In genomic region chr6:52839124-52840055, GRCh38 we compare ENCODE assay signal across 8 cellular contexts. TPM values are rescaled to one million over a fixed set of nuclear protein-coding genes. Genes with fewer than 3 reads are reported as not detected.
DNase-seq lines count a peak whose midpoint lies in the region; ATAC-seq, FAIRE-seq and TF ChIP-seq lines count a peak whose summit lies in the region.

No MANE protein-coding gene starts in this region.

- H3K9me3 ChIP-seq in OCI-LY1 (ENCODE audit: low read length), result no peaks in the 10 kb centered on the region

- H4K20me1 ChIP-seq in OCI-LY1 (ENCODE audit: insufficient read depth, low read length), result no peaks in the 10 kb centered on the region

- no peaks in the 10 kb centered on the region for H3K36me3 ChIP-seq in OCI-LY1 (ENCODE audit: insufficient read depth, low read length)

- FAIRE-seq in GM18507 (lab: Jason Lieb, UNC) (peak; percentile 49), urothelium cell line (lab: Jason Lieb, UNC) (peak; percentile 72)

- H3K9ac ChIP-seq in OCI-LY1 (ENCODE audit: low read length), result no peak overlapping the region

- H3K4me3 ChIP-seq in OCI-LY1 (ENCODE audit: low read depth, low read length, poor library complexity, severe bottlenecking) (no peak overlapping the region), fibroblast of mammary gland (ENCODE audit: control insufficient read depth, low read depth, low read length) (no peak overlapping the region)

- peak; percentile 83 for TF ChIP-seq CTCF in OCI-LY1 (IDR thresholded peaks at IDR 0.05; ENCODE audit: low read length)
- peak; percentile 82 for TF ChIP-seq CTCF in fibroblast of mammary gland (conservative IDR thresholded peaks at IDR 0.05; ENCODE audit: control insufficient read depth, insufficient read depth, low read depth, low read length)

- peak; percentile 76 for DNase-seq in AG08396 (ENCODE audit: low spot score)
- peak; percentile 18 for DNase-seq in GM18507 (ENCODE audit: extremely low spot score, insufficient read length, low read depth)
- peak; percentile 37 for DNase-seq in activated T-cell treated with anti-CD3 and anti-CD28 coated beads for 24 hours (ENCODE audit: low read depth)
- DNase-seq in fibroblast of mammary gland (ENCODE audit: low read depth), result peak; percentile 73
- DNase-seq in occipital lobe (lab: John Stamatoyannopoulos, UW), result peak; percentile 3
- DNase-seq in urothelium cell line (ENCODE audit: low spot score), result peak; percentile 80

- H3K79me2 ChIP-seq in OCI-LY1 (ENCODE audit: insufficient read depth, low read length), result no peaks in the 10 kb centered on the region

- no peaks in the 10 kb centered on the region for H3K27me3 ChIP-seq in OCI-LY1 (ENCODE audit: insufficient read depth, low read length)

- no peak overlapping the region for H3K4me2 ChIP-seq in OCI-LY1 (ENCODE audit: low read length)

- H3K9me2 ChIP-seq in OCI-LY1 (ENCODE audit: low read depth, low read length), result no peaks in the 10 kb centered on the region

- H3K4me1 ChIP-seq in OCI-LY1 (ENCODE audit: insufficient read depth, low read length, severe bottlenecking), result no peaks in the 10 kb centered on the region

- H3K27ac ChIP-seq in OCI-LY1 (ENCODE audit: low read depth, low read length, poor library complexity, severe bottlenecking), result no peak overlapping the region

- ATAC-seq in HG03196 (IDR thresholded peaks at IDR 0.05; ENCODE audit: unreplicated experiment), result peak; percentile 74

- no peak overlapping the region for H2AFZ ChIP-seq in OCI-LY1 (ENCODE audit: low read length)

- H3F3A ChIP-seq in OCI-LY1 (ENCODE audit: insufficient read depth, low read length), result no peaks in the 10 kb centered on the region

RNA-seq across cellular contexts. Expression of gene GSTA5, which starts 1.2 kb away (rescaled TPM):
- total RNA-seq in occipital lobe, result not detected

RNA-seq across cellular contexts. Expression of gene GSTA1, which starts 35.8 kb away (rescaled TPM):
- total RNA-seq in occipital lobe, result 0.31 TPM

Comparison
In these comparisons a context has a peak if more than half of its experiments do, and no peak if none do; other contexts are left out.
1. DNase-seq: peak in every context shown above with its lines; median percentile 80 in urothelium cell line; 76 in AG08396; 73 in fibroblast of mammary gland; 37 in activated T-cell treated with anti-CD3 and anti-CD28 coated beads for 24 hours; 18 in GM18507; 3 in occipital lobe.